In the genomic region with DNA sequence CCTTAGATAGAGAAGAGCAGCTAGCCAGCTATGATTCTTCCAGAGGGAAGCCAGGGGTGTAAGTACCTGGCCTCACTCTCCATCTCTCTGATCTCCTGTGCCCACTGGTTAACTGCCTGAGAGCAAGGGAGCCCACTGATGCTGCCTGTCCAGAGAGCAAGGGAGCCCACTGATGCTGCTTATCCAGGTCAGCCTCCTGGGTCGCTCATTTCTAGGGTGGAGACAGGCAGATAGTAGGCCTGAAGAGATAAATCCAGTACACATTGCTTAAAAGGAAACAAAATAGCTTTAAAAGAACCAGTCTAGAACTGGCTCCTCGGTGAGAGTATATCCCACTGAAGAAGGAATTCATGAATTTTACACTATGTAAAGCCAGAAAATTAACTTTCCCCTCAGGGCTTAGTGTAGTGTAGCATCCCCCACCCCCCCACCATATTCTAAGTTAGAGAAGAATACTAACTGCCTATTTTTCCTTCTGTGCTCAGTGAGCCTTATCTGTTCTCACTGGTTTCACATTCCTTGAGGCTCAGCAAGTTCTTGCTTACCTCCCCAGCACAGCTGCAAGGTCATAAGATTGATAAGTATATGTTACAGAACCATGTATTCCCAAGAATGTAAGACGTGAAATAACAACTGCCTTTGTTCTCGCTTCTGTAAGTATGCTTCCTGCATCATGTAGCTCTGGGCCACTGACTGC, we compare ENCODE assay signal across 1 cellular context.
TF ChIP-seq lines count a peak whose summit lies in the region.

No MANE protein-coding gene starts in this region.

TF ChIP-seq in K562, 482 proteins besides CTCF, POLR2A, EP300 and RAD21 (continued from another document and continues in another):
- TF ChIP-seq HMGXB4 (CRISPR knock-in tag; IDR thresholded peaks at IDR 0.05) (no peak), KLF10 (CRISPR knock-in tag; IDR thresholded peaks at IDR 0.05) (no peak), SUPT5H (IDR thresholded peaks at IDR 0.05) (no peak), GABPB2 (CRISPR knock-in tag; conservative IDR thresholded peaks at IDR 0.05) (no peak), CEBPG (CRISPR knock-in tag; IDR thresholded peaks at IDR 0.05) (no peak), CEBPG (tag; conservative IDR thresholded peaks at IDR 0.05 in 1 of 2, IDR thresholded peaks at IDR 0.05 in 1 of 2) (no peak), HMBOX1 (IDR thresholded peaks at IDR 0.05) (peak; percentile 72; the same call in 1 of the 2 replicates), HIVEP1 (CRISPR knock-in tag; IDR thresholded peaks at IDR 0.05) (no peak), FOXJ3 (CRISPR knock-in tag; IDR thresholded peaks at IDR 0.05) (no peak), TAL1 (IDR thresholded peaks at IDR 0.05) (peak; percentile 91), TCF3 (CRISPR knock-in tag; IDR thresholded peaks at IDR 0.05) (peak; percentile 94), THRB (CRISPR knock-in tag; conservative IDR thresholded peaks at IDR 0.05) (no peak), MYBL2 (IDR thresholded peaks at IDR 0.05; ENCODE audit: low read depth) (no peak), MYBL2 (CRISPR knock-in tag; IDR thresholded peaks at IDR 0.05; ENCODE audit: borderline replicate concordance) (no peak), DACH1 (IDR thresholded peaks at IDR 0.05; ENCODE audit: partially characterized antibody) (no peak), SMAD4 (CRISPR knock-in tag; conservative IDR thresholded peaks at IDR 0.05) (peak; percentile 30; the same call in 1 of the 2 replicates), ZNF436 (CRISPR knock-in tag; IDR thresholded peaks at IDR 0.05) (no peak), SRF (CRISPR knock-in tag; IDR thresholded peaks at IDR 0.05) (no peak), ZEB2 (IDR thresholded peaks at IDR 0.05) (0 out of 2 replicates have a peak, but pooled peaks have one; percentile 50), CC2D1A (IDR thresholded peaks at IDR 0.05) (peak; percentile 48; the same call in 1 of the 2 replicates), POLR3G (IDR thresholded peaks at IDR 0.05; ENCODE audit: extremely low read depth, insufficient read length, insufficient replicate concordance) (no peak), BRD4 (IDR thresholded peaks at IDR 0.05) (no peak), TAF9B (IDR thresholded peaks at IDR 0.05; ENCODE audit: partially characterized antibody) (no peak), NELFE (IDR thresholded peaks at IDR 0.05; ENCODE audit: insufficient read depth, insufficient read length) (no peak), MNT (conservative IDR thresholded peaks at IDR 0.05) (0 out of 4 replicates have a peak, but pooled peaks of 1 of the 2 experiments have one; percentile 8), JUND (IDR thresholded peaks at IDR 0.05; ENCODE audit: borderline replicate concordance, low read depth, low read length) (peak; percentile 28; the same call in 1 of the 2 replicates), JUND (tag; IDR thresholded peaks at IDR 0.05; ENCODE audit: borderline replicate concordance, low read depth, low read length) (no peak; the same call in 2 of the 3 replicates), SMAD1 (IDR thresholded peaks at IDR 0.05; ENCODE audit: low read depth, low read length, partially characterized antibody) (no peak), ZNF507 (tag; conservative IDR thresholded peaks at IDR 0.05) (no peak), ZNF197 (CRISPR knock-in tag; IDR thresholded peaks at IDR 0.05; ENCODE audit: low read depth) (peak; percentile 74), ESRRB (CRISPR knock-in tag; IDR thresholded peaks at IDR 0.05; ENCODE audit: borderline replicate concordance) (no peak), ZNF239 (CRISPR knock-in tag; IDR thresholded peaks at IDR 0.05) (no peak), ZMIZ1 (IDR thresholded peaks at IDR 0.05; ENCODE audit: low read depth in 2 of 2, low read length in 2 of 2) (0 out of 4 replicates have a peak, but pooled peaks of 1 of the 2 experiments have one; percentile 68), TEAD1 (CRISPR knock-in tag; IDR thresholded peaks at IDR 0.05) (peak; percentile 80 to 95), MXD1 (CRISPR knock-in tag; IDR thresholded peaks at IDR 0.05; ENCODE audit: borderline replicate concordance, poor library complexity, severe bottlenecking) (no peak), ZNF778 (CRISPR knock-in tag; IDR thresholded peaks at IDR 0.05) (no peak), CBX2 (IDR thresholded peaks at IDR 0.05; ENCODE audit: insufficient read depth, low read length, poor library complexity, severe bottlenecking) (no peak), ZNF445 (CRISPR knock-in tag; IDR thresholded peaks at IDR 0.05; ENCODE audit: low read depth) (no peak), TEAD4 (IDR thresholded peaks at IDR 0.05; ENCODE audit: low read length) (peak; percentile 96), TEAD4 (CRISPR knock-in tag; IDR thresholded peaks at IDR 0.05; ENCODE audit: borderline replicate concordance) (no peak), BRD9 (IDR thresholded peaks at IDR 0.05; ENCODE audit: low read depth, partially characterized antibody) (no peak), TRIM24 (IDR thresholded peaks at IDR 0.05) (peak; percentile 83 to 88)
- TF ChIP-seq, protein P1, sequence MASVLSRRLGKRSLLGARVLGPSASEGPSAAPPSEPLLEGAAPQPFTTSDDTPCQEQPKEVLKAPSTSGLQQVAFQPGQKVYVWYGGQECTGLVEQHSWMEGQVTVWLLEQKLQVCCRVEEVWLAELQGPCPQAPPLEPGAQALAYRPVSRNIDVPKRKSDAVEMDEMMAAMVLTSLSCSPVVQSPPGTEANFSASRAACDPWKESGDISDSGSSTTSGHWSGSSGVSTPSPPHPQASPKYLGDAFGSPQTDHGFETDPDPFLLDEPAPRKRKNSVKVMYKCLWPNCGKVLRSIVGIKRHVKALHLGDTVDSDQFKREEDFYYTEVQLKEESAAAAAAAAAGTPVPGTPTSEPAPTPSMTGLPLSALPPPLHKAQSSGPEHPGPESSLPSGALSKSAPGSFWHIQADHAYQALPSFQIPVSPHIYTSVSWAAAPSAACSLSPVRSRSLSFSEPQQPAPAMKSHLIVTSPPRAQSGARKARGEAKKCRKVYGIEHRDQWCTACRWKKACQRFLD (CRISPR knock-in tag; IDR thresholded peaks at IDR 0.05): no peak
- TF ChIP-seq, protein P2, sequence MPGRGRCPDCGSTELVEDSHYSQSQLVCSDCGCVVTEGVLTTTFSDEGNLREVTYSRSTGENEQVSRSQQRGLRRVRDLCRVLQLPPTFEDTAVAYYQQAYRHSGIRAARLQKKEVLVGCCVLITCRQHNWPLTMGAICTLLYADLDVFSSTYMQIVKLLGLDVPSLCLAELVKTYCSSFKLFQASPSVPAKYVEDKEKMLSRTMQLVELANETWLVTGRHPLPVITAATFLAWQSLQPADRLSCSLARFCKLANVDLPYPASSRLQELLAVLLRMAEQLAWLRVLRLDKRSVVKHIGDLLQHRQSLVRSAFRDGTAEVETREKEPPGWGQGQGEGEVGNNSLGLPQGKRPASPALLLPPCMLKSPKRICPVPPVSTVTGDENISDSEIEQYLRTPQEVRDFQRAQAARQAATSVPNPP (IDR thresholded peaks at IDR 0.05; ENCODE audit: borderline replicate concordance, insufficient read depth, insufficient read length): no peak
- TF ChIP-seq, protein P3, sequence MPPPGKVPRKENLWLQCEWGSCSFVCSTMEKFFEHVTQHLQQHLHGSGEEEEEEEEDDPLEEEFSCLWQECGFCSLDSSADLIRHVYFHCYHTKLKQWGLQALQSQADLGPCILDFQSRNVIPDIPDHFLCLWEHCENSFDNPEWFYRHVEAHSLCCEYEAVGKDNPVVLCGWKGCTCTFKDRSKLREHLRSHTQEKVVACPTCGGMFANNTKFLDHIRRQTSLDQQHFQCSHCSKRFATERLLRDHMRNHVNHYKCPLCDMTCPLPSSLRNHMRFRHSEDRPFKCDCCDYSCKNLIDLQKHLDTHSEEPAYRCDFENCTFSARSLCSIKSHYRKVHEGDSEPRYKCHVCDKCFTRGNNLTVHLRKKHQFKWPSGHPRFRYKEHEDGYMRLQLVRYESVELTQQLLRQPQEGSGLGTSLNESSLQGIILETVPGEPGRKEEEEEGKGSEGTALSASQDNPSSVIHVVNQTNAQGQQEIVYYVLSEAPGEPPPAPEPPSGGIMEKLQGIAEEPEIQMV (tag; conservative IDR thresholded peaks at IDR 0.05; ENCODE audit: low read depth): no peak
- TF ChIP-seq, protein P4, sequence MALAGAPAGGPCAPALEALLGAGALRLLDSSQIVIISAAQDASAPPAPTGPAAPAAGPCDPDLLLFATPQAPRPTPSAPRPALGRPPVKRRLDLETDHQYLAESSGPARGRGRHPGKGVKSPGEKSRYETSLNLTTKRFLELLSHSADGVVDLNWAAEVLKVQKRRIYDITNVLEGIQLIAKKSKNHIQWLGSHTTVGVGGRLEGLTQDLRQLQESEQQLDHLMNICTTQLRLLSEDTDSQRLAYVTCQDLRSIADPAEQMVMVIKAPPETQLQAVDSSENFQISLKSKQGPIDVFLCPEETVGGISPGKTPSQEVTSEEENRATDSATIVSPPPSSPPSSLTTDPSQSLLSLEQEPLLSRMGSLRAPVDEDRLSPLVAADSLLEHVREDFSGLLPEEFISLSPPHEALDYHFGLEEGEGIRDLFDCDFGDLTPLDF (CRISPR knock-in tag; IDR thresholded peaks at IDR 0.05): no peak
- TF ChIP-seq, protein P5, sequence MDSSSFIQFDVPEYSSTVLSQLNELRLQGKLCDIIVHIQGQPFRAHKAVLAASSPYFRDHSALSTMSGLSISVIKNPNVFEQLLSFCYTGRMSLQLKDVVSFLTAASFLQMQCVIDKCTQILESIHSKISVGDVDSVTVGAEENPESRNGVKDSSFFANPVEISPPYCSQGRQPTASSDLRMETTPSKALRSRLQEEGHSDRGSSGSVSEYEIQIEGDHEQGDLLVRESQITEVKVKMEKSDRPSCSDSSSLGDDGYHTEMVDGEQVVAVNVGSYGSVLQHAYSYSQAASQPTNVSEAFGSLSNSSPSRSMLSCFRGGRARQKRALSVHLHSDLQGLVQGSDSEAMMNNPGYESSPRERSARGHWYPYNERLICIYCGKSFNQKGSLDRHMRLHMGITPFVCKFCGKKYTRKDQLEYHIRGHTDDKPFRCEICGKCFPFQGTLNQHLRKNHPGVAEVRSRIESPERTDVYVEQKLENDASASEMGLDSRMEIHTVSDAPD (CRISPR knock-in tag; IDR thresholded peaks at IDR 0.05): no peak
